Comparison of ENCODE assay signal across 1 cellular context in the genomic region with DNA sequence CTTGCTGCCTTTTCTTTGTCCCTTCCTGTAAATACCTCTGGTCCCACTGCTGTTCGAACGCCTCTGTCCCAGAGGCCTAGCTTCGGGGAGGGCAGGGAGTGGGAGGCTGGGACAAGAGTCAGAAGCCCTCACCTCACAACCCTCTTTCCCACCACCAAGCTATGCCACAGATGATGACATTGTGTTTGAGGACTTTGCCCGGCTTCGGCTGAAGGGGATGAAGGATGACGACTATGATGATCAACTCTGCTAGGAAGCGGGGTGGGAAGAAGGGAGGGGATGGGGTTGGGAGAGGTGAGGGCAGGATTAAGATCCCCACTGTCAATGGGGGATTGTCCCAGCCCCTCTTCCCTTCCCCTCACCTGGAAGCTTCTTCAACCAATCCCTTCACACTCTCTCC.
TF ChIP-seq lines count a peak whose summit lies in the region.

No MANE protein-coding gene starts in this region.

TF ChIP-seq in A549, 52 proteins besides CTCF, POLR2A, EP300 and RAD21:
- TF ChIP-seq, protein P1, sequence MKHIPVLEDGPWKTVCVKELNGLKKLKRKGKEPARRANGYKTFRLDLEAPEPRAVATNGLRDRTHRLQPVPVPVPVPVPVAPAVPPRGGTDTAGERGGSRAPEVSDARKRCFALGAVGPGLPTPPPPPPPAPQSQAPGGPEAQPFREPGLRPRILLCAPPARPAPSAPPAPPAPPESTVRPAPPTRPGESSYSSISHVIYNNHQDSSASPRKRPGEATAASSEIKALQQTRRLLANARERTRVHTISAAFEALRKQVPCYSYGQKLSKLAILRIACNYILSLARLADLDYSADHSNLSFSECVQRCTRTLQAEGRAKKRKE (CRISPR knock-in tag; IDR thresholded peaks at IDR 0.05; ENCODE audit: low read depth) = no peak
- TF ChIP-seq, protein P2, sequence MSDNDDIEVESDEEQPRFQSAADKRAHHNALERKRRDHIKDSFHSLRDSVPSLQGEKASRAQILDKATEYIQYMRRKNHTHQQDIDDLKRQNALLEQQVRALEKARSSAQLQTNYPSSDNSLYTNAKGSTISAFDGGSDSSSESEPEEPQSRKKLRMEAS (IDR thresholded peaks at IDR 0.05) = peak; percentile 12; the same call in 1 of the 2 replicates
- TF ChIP-seq NPAS2 (CRISPR knock-in tag; IDR thresholded peaks at IDR 0.05; ENCODE audit: borderline replicate concordance) (no peak), FOSL2 (IDR thresholded peaks at IDR 0.05) (no peak), FOSL2 (CRISPR knock-in tag; IDR thresholded peaks at IDR 0.05) (peak; percentile 34; the same call in 1 of the 2 replicates), EHF (CRISPR knock-in tag; IDR thresholded peaks at IDR 0.05) (no peak), ZFP36 (IDR thresholded peaks at IDR 0.05; ENCODE audit: borderline replicate concordance, partially characterized antibody) (no peak)
- TF ChIP-seq, protein P3, sequence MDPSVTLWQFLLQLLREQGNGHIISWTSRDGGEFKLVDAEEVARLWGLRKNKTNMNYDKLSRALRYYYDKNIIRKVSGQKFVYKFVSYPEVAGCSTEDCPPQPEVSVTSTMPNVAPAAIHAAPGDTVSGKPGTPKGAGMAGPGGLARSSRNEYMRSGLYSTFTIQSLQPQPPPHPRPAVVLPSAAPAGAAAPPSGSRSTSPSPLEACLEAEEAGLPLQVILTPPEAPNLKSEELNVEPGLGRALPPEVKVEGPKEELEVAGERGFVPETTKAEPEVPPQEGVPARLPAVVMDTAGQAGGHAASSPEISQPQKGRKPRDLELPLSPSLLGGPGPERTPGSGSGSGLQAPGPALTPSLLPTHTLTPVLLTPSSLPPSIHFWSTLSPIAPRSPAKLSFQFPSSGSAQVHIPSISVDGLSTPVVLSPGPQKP (IDR thresholded peaks at IDR 0.05; ENCODE audit: low read depth, low read length) = no peak
